17 cellular contexts compared by ENCODE assay signal in the genomic region with DNA sequence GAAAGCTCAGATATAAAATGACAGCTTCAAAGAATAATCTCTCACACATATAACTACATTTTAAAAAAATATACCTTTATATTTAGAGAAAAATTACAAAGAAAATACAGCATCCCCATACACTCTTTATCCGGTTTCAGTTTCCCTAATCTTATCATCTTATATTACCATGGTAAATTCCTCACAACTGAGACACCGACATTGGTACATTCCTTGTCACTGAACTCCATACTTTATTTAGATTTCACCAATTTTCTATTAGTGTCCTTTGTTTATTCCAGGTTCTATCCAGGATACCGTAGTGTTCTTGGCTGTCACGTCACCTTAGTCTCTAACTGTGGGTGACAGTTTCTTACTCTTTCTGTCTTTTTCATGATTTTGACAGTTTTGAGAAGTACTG.
"Had no signal": no experiment of that assay in that cellular context is flagged by ENCODE, and none has a peak within 500 bp of the region (broad histone marks: within the 10 kb centered on the region; RNA-seq: fewer than 3 reads in every experiment).

No MANE protein-coding gene starts in this region.

- H3K27ac ChIP-seq: breast epithelium, esophagus squamous epithelium, neural progenitor cell, parathyroid adenoma, skin epidermis, stomach, thoracic aorta, WERI-Rb-1 had no signal

- H3K27me3 ChIP-seq: breast epithelium, esophagus squamous epithelium, gastrocnemius medialis, neural progenitor cell, stomach had no signal

- H3K9me3 Mint-ChIP-seq: activated naive CD8-positive, alpha-beta T cell treated with anti-CD3 and anti-CD28 coated beads, Interleukin-2, amount 50 U/mL, for 24 hours; activated T-helper 1 cell treated with anti-CD3 and anti-CD28 coated beads, Interleukin-12 subunit alpha, Interleukin-12 subunit beta, Interleukin-2, Interleukin-4 antibody, amounts not matched to agents 30 ng/mL and 10 ng/mL and 1 ng/mL, durations not matched to agents 14 hours and 24 hours and 36 hours; neural progenitor cell had no signal

- ATAC-seq: activated CD4-positive, alpha-beta T cell treated with anti-CD3 and anti-CD28 coated beads for 36 hours; activated naive CD8-positive, alpha-beta T cell treated with anti-CD3 and anti-CD28 coated beads, Interleukin-2, amount 50 U/mL, for 24 hours; gastrocnemius medialis had no signal

- H3K4me1 Mint-ChIP-seq: activated CD4-positive, alpha-beta T cell treated with anti-CD3 and anti-CD28 coated beads for 36 hours; activated naive CD8-positive, alpha-beta T cell treated with anti-CD3 and anti-CD28 coated beads, Interleukin-2, amount 50 U/mL, for 24 hours; neural progenitor cell had no signal

- H3K4me3 ChIP-seq: breast epithelium, esophagus squamous epithelium, gastrocnemius medialis, neural progenitor cell, skin epidermis, stomach, thoracic aorta had no signal

- DNase-seq: activated CD4-positive, alpha-beta T cell treated with anti-CD3 and anti-CD28 coated beads for 36 hours; activated naive CD4-positive, alpha-beta T cell treated with Interleukin-2 at 50 U/mL for 16 hours; activated naive CD8-positive, alpha-beta T cell treated with anti-CD3 and anti-CD28 coated beads, Interleukin-2, amount 50 U/mL, for 24 hours; esophagus squamous epithelium; gastrocnemius medialis; kidney glomerular epithelial cell; retina; stimulated activated CD4-positive, alpha-beta T cell treated with anti-CD3 and anti-CD28 coated beads, Interleukin-4, amount 100 ng/mL, for 4 hours; stomach; T-helper 1 cell; WERI-Rb-1 had no signal

- H3K4me1 ChIP-seq: breast epithelium, esophagus squamous epithelium, gastrocnemius medialis, neural progenitor cell, parathyroid adenoma had no signal

- H3K27ac Mint-ChIP-seq: activated CD4-positive, alpha-beta T cell treated with anti-CD3 and anti-CD28 coated beads for 36 hours; activated naive CD8-positive, alpha-beta T cell treated with anti-CD3 and anti-CD28 coated beads, Interleukin-2, amount 50 U/mL, for 24 hours; activated T-helper 1 cell treated with anti-CD3 and anti-CD28 coated beads, Interleukin-12 subunit alpha, Interleukin-12 subunit beta, Interleukin-2, Interleukin-4 antibody, amounts not matched to agents 30 ng/mL and 10 ng/mL and 1 ng/mL, durations not matched to agents 14 hours and 24 hours and 36 hours; neural progenitor cell had no signal

- H3K4me3 Mint-ChIP-seq: activated CD4-positive, alpha-beta T cell treated with anti-CD3 and anti-CD28 coated beads for 36 hours; activated naive CD8-positive, alpha-beta T cell treated with anti-CD3 and anti-CD28 coated beads, Interleukin-2, amount 50 U/mL, for 24 hours; activated T-helper 1 cell treated with anti-CD3 and anti-CD28 coated beads, Interleukin-12 subunit alpha, Interleukin-12 subunit beta, Interleukin-2, Interleukin-4 antibody, amounts not matched to agents 30 ng/mL and 10 ng/mL and 1 ng/mL, durations not matched to agents 14 hours and 24 hours and 36 hours; neural progenitor cell had no signal

- H3K36me3 Mint-ChIP-seq: neural progenitor cell had no signal

- H3K9ac ChIP-seq: neural progenitor cell, parathyroid adenoma had no signal

- H3K4me2 ChIP-seq: neural progenitor cell had no signal

- H3K36me3 ChIP-seq: breast epithelium, neural progenitor cell had no signal

- H2AFZ ChIP-seq: neural progenitor cell, parathyroid adenoma had no signal

- H3K9me3 ChIP-seq: breast epithelium, esophagus squamous epithelium, gastrocnemius medialis, stomach, thoracic aorta had no signal

- H3K27me3 Mint-ChIP-seq: activated CD4-positive, alpha-beta T cell treated with anti-CD3 and anti-CD28 coated beads for 36 hours; activated naive CD8-positive, alpha-beta T cell treated with anti-CD3 and anti-CD28 coated beads, Interleukin-2, amount 50 U/mL, for 24 hours had no signal

- H3K79me2 ChIP-seq: parathyroid adenoma had no signal
